16 cellular contexts compared by ENCODE assay signal in the genomic region with DNA sequence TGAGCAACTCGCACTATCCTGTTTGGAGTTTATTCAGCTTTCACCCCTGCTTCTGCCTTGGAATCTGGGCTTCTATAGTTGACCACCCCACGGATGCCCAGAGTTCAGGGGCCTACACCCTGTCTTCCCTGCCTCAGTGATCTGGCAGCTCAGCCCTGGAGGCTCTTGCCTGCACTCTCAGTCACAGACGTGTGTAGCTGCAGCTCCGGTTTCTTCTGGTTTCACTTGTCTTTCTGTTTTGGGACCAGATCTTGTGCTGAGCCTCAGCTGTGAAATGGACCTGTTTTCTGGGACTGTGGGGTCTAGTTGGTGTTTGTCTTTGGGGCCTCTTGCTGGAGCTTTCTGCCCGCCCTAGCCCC. TPM values are rescaled to one million over a fixed set of nuclear protein-coding genes. Genes with fewer than 3 reads are reported as not detected.
DNase-seq lines count a peak whose midpoint lies in the region; ATAC-seq and TF ChIP-seq lines count a peak whose summit lies in the region.
"Had no signal": no experiment of that assay in that cellular context is flagged by ENCODE, and none has a peak within 500 bp of the region (broad histone marks: within the 10 kb centered on the region; RNA-seq: fewer than 3 reads in every experiment).

No MANE protein-coding gene starts in this region.

- H3K9me3 ChIP-seq in adipocyte (ENCODE audit: control insufficient read depth, low read length) (no peaks in the 10 kb centered on the region), skeletal muscle tissue (ENCODE audit: control insufficient read depth in 3 of 3, low read length in 3 of 3) (no peaks in the 10 kb centered on the region), tibial artery (no peaks in the 10 kb centered on the region)
- H3K9me3 ChIP-seq: gastroesophageal sphincter had no signal

- peak overlapping the region; percentile 38 for H3K9ac ChIP-seq in adipocyte (ENCODE audit: low read length)
- peak overlapping the region; percentile 53 to 79 (median 59) for H3K9ac ChIP-seq in skeletal muscle tissue (ENCODE audit: low read depth in 1 of 3, low read length in 3 of 3)

- H3K4me1 ChIP-seq in adipocyte (ENCODE audit: control insufficient read depth, insufficient read depth, low read length): peaks cover 68% of the 10 kb centered on the region
- peaks cover 56 to 61% (median 58%) of the 10 kb centered on the region in 3 donors for H3K4me1 ChIP-seq in skeletal muscle tissue (ENCODE audit: control insufficient read depth in 3 of 3, insufficient read depth in 3 of 3, low read length in 3 of 3)
- peaks cover 0 to 6% (median 1%) of the 10 kb centered on the region in 4 donors for H3K4me1 ChIP-seq in tibial artery

- H3K4me3 ChIP-seq in adipocyte (ENCODE audit: low read length): no peak overlapping the region
- H3K4me3 ChIP-seq in skeletal muscle tissue (ENCODE audit: low read length in 3 of 3): peak overlapping the region; percentile 9 to 22 (median 14)
- H3K4me3 ChIP-seq in tibial artery: no peak overlapping the region
- H3K4me3 ChIP-seq: gastroesophageal sphincter had no signal

- intact Hi-C loops in tibial artery (cut with DNase I; ENCODE audit: low total_unique reads): no loop called here

- DNase-seq in adipocyte (ENCODE audit: low read depth) (no peak), T-helper 1 cell (no peak), 8988T (no peak), tibial artery (no peak)
- DNase-seq: activated CD4-positive, alpha-beta T cell treated with anti-CD3 and anti-CD28 coated beads for 1 hour; activated naive CD4-positive, alpha-beta T cell treated with anti-CD3 and anti-CD28 coated beads, Interleukin-2, amount 50 U/mL, for 16 hours; NCI-H187 treated with DMSO at 0.1 percent for 48 hours; NCI-H69; occipital lobe; substantia nigra; T-cell had no signal

- H3K36me3 ChIP-seq in adipocyte (ENCODE audit: control insufficient read depth, insufficient read depth, low read length, severe bottlenecking): peaks cover 9% of the 10 kb centered on the region
- peaks cover 0 to 4% (median 0%) of the 10 kb centered on the region in 3 donors for H3K36me3 ChIP-seq in skeletal muscle tissue (ENCODE audit: control insufficient read depth in 3 of 3, insufficient read depth in 3 of 3, low read length in 3 of 3)
- H3K36me3 ChIP-seq in tibial artery: no peaks in the 10 kb centered on the region
- H3K36me3 ChIP-seq: gastroesophageal sphincter had no signal

- TF ChIP-seq CTCF in tibial artery (IDR thresholded peaks at IDR 0.05): no peak

- no peaks in the 10 kb centered on the region for H3K27me3 ChIP-seq in adipocyte (replicated peaks; ENCODE audit: control insufficient read depth, insufficient read depth, low read length)
- H3K27me3 ChIP-seq in skeletal muscle tissue (ENCODE audit: control insufficient read depth in 3 of 3, insufficient read depth in 3 of 3, low read length in 3 of 3): no peaks in the 10 kb centered on the region
- H3K27me3 ChIP-seq in tibial artery: no peaks in the 10 kb centered on the region
- H3K27me3 ChIP-seq: gastroesophageal sphincter had no signal

- ATAC-seq in GM19043 (IDR thresholded peaks at IDR 0.05; ENCODE audit: low read depth, unreplicated experiment): peak; percentile 64
- peak; percentile 49 for ATAC-seq in HG03066 (IDR thresholded peaks at IDR 0.05; ENCODE audit: low read depth, unreplicated experiment)
- no peak for ATAC-seq in HG03342 (IDR thresholded peaks at IDR 0.05; ENCODE audit: unreplicated experiment)
- ATAC-seq: gastroesophageal sphincter, T-cell had no signal

- H3K27ac ChIP-seq in skeletal muscle tissue (ENCODE audit: low read depth, low read length): peak overlapping the region; percentile 69
- no peak overlapping the region for H3K27ac ChIP-seq in tibial artery
- H3K27ac ChIP-seq: gastroesophageal sphincter had no signal

RNA-seq across cellular contexts. Expression of gene GPT2, which starts 5.8 kb away (rescaled TPM):
- total RNA-seq in skeletal muscle tissue: 15.7 TPM

RNA-seq across cellular contexts. Expression of gene C16orf87, which starts 58.9 kb away (rescaled TPM):
- 11.0 TPM for total RNA-seq in skeletal muscle tissue

Comparison
In these comparisons a context has a peak if more than half of its experiments do, and no peak if none do; other contexts are left out.
1. H3K4me3 ChIP-seq: peak in skeletal muscle tissue (3 of 3); none in adipocyte (single experiment) and tibial artery (0 of 2).